Comparison of ENCODE assay signal across 20 cellular contexts in genomic region chr14:63881926-63882325, GRCh38.
"Had no signal": no experiment of that assay in that cellular context is flagged by ENCODE, and none has a peak within 500 bp of the region (broad histone marks: within the 10 kb centered on the region; RNA-seq: fewer than 3 reads in every experiment).

No MANE protein-coding gene starts in this region.

- H3K27me3 Mint-ChIP-seq: activated B cell treated with CpG ODN at 0.5 μM for 24 hours; activated CD4-positive, alpha-beta memory T cell treated with anti-CD3 and anti-CD28 coated beads, Interleukin-2, amount 10 ng/mL, durations not matched to agents 7 days and 5 days; activated naive CD8-positive, alpha-beta T cell treated with anti-CD3 and anti-CD28 coated beads for 36 hours; activated T-helper 17 cell treated with anti-CD3 and anti-CD28 coated beads, Interleukin-2, amount 50 U/mL, for 72 hours; type B pancreatic cell had no signal

- DNase-seq: activated B cell treated with CpG ODN at 0.5 μM for 24 hours; activated CD4-positive, alpha-beta memory T cell treated with anti-CD3 and anti-CD28 coated beads, Interleukin-2, amount 10 ng/mL, durations not matched to agents 7 days and 5 days; activated CD4-positive, alpha-beta T cell treated with anti-CD3 and anti-CD28 coated beads for 48 hours; activated naive CD4-positive, alpha-beta T cell; activated naive CD8-positive, alpha-beta T cell treated with anti-CD3 and anti-CD28 coated beads for 36 hours; activated T-cell treated with anti-CD3 and anti-CD28 coated beads, Interleukin-2, amount 50 U/mL, for 1 hour; amygdala; dermis blood vessel endothelial cell; effector memory CD4-positive, alpha-beta T cell; esophagus squamous epithelium; heart right ventricle; mesendoderm; natural killer cell; right lobe of liver; small intestine; stimulated activated CD4-positive, alpha-beta T cell treated with anti-CD3 and anti-CD28 coated beads, Interleukin-4, amount 100 ng/mL, for 1 hour; stomach had no signal

- H3K27ac Mint-ChIP-seq: activated B cell treated with CpG ODN at 0.5 μM for 24 hours; activated CD4-positive, alpha-beta memory T cell treated with anti-CD3 and anti-CD28 coated beads, Interleukin-2, amount 10 ng/mL, durations not matched to agents 7 days and 5 days; activated naive CD8-positive, alpha-beta T cell treated with anti-CD3 and anti-CD28 coated beads for 36 hours; activated T-helper 17 cell treated with anti-CD3 and anti-CD28 coated beads, Interleukin-2, amount 50 U/mL, for 72 hours; type B pancreatic cell had no signal

- H3K36me3 Mint-ChIP-seq: natural killer cell had no signal

- H3K4me3 Mint-ChIP-seq: activated B cell treated with CpG ODN at 0.5 μM for 24 hours; activated CD4-positive, alpha-beta memory T cell treated with anti-CD3 and anti-CD28 coated beads, Interleukin-2, amount 10 ng/mL, durations not matched to agents 7 days and 5 days; activated naive CD8-positive, alpha-beta T cell treated with anti-CD3 and anti-CD28 coated beads for 36 hours; activated T-helper 17 cell treated with anti-CD3 and anti-CD28 coated beads, Interleukin-2, amount 50 U/mL, for 72 hours; natural killer cell; type B pancreatic cell had no signal

- H3K9me3 Mint-ChIP-seq: activated B cell treated with CpG ODN at 0.5 μM for 24 hours; activated CD4-positive, alpha-beta memory T cell treated with anti-CD3 and anti-CD28 coated beads, Interleukin-2, amount 10 ng/mL, durations not matched to agents 7 days and 5 days; activated naive CD8-positive, alpha-beta T cell treated with anti-CD3 and anti-CD28 coated beads for 36 hours; activated T-helper 17 cell treated with anti-CD3 and anti-CD28 coated beads, Interleukin-2, amount 50 U/mL, for 72 hours; natural killer cell; type B pancreatic cell had no signal

- ATAC-seq: activated T-helper 17 cell treated with anti-CD3 and anti-CD28 coated beads, Interleukin-2, amount 50 U/mL, for 72 hours; heart right ventricle; natural killer cell; right lobe of liver had no signal

- H3K4me3 ChIP-seq: cardiac muscle cell, esophagus squamous epithelium, heart right ventricle, right lobe of liver, stomach had no signal
